1 cellular context compared by ENCODE assay signal in genomic region chr13:19959141-19959830, GRCh38.
TF ChIP-seq lines count a peak whose summit lies in the region.

No MANE protein-coding gene starts in this region.

TF ChIP-seq in H1, 55 proteins besides CTCF, POLR2A, EP300 and RAD21:
- TF ChIP-seq RFX5 (IDR thresholded peaks at IDR 0.05; ENCODE audit: borderline replicate concordance, low read depth, low read length) (no peak), TBP (IDR thresholded peaks at IDR 0.05; ENCODE audit: low read depth, low read length) (peak; percentile 34; the same call in 1 of the 2 replicates), KDM4A (IDR thresholded peaks at IDR 0.05; ENCODE audit: low read depth, low read length, severe bottlenecking) (no peak), ASH2L (IDR thresholded peaks at IDR 0.05; ENCODE audit: low read length) (no peak), CHD2 (IDR thresholded peaks at IDR 0.05; ENCODE audit: low read length) (no peak), PHF8 (conservative IDR thresholded peaks at IDR 0.05; ENCODE audit: low read depth, low read length) (peak; percentile 67; the same call in 1 of the 2 replicates), RNF2 (IDR thresholded peaks at IDR 0.05; ENCODE audit: borderline replicate concordance, low read depth, low read length, missing control alignments, poor library complexity, severe bottlenecking) (no peak), CREB1 (IDR thresholded peaks at IDR 0.05) (peak; percentile 53), E2F6 (IDR thresholded peaks at IDR 0.05) (peak; percentile 62), YY1 (IDR thresholded peaks at IDR 0.05; ENCODE audit: low read depth, low read length) (peak; percentile 89), SIRT6 (IDR thresholded peaks at IDR 0.05; ENCODE audit: low read length) (no peak), RBBP5 (IDR thresholded peaks at IDR 0.05; ENCODE audit: borderline replicate concordance, low read depth, low read length) (no peak; the same call in 1 of the 2 replicates), GABPA (IDR thresholded peaks at IDR 0.05; ENCODE audit: borderline replicate concordance, insufficient read depth, low read length) (no peak), FOSL1 (IDR thresholded peaks at IDR 0.05; ENCODE audit: insufficient read depth, low read depth, low read length) (no peak), TEAD4 (IDR thresholded peaks at IDR 0.05; ENCODE audit: low read depth, low read length) (no peak), EZH2 (IDR thresholded peaks at IDR 0.05; ENCODE audit: low read depth, low read length, severe bottlenecking) (no peak), POLR2AphosphoS5 (IDR thresholded peaks at IDR 0.05; ENCODE audit: low read depth, low read length) (peak; percentile 47), SP1 (IDR thresholded peaks at IDR 0.05; ENCODE audit: low read depth, low read length) (no peak), TAF1 (IDR thresholded peaks at IDR 0.05; ENCODE audit: low read depth, low read length) (peak; percentile 73), SP2 (IDR thresholded peaks at IDR 0.05; ENCODE audit: low read length) (no peak), SIX5 (IDR thresholded peaks at IDR 0.05; ENCODE audit: low read depth, low read length) (no peak), POU5F1 (IDR thresholded peaks at IDR 0.05; ENCODE audit: low read depth, low read length) (no peak), BACH1 (IDR thresholded peaks at IDR 0.05; ENCODE audit: low read length) (no peak), JUN (IDR thresholded peaks at IDR 0.05; ENCODE audit: low read depth, low read length) (no peak), NRF1 (IDR thresholded peaks at IDR 0.05; ENCODE audit: low read depth, low read length) (no peak), SP4 (IDR thresholded peaks at IDR 0.05; ENCODE audit: low read length) (no peak), NANOG (IDR thresholded peaks at IDR 0.05; ENCODE audit: insufficient read depth, low read depth, low read length, poor library complexity, severe bottlenecking) (no peak), TCF12 (IDR thresholded peaks at IDR 0.05; ENCODE audit: low read depth, low read length) (no peak), ZNF274 (IDR thresholded peaks at IDR 0.05; ENCODE audit: borderline replicate concordance, extremely low read depth, low read length) (no peak), SRF (IDR thresholded peaks at IDR 0.05; ENCODE audit: low read depth, low read length) (no peak), BCL11A (IDR thresholded peaks at IDR 0.05; ENCODE audit: low read depth in 2 of 2, low read length in 2 of 2) (no peak), CEBPB (IDR thresholded peaks at IDR 0.05; ENCODE audit: low read depth, low read length) (no peak), HDAC6 (IDR thresholded peaks at IDR 0.05; ENCODE audit: low read depth, low read length) (no peak), MAFK (IDR thresholded peaks at IDR 0.05; ENCODE audit: low read depth, low read length) (no peak), CBX5 (IDR thresholded peaks at IDR 0.05; ENCODE audit: low read depth, low read length) (no peak)
- TF ChIP-seq, protein P1, sequence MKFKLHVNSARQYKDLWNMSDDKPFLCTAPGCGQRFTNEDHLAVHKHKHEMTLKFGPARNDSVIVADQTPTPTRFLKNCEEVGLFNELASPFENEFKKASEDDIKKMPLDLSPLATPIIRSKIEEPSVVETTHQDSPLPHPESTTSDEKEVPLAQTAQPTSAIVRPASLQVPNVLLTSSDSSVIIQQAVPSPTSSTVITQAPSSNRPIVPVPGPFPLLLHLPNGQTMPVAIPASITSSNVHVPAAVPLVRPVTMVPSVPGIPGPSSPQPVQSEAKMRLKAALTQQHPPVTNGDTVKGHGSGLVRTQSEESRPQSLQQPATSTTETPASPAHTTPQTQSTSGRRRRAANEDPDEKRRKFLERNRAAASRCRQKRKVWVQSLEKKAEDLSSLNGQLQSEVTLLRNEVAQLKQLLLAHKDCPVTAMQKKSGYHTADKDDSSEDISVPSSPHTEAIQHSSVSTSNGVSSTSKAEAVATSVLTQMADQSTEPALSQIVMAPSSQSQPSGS (IDR thresholded peaks at IDR 0.05; ENCODE audit: low read length) = no peak
- TF ChIP-seq, protein P2, sequence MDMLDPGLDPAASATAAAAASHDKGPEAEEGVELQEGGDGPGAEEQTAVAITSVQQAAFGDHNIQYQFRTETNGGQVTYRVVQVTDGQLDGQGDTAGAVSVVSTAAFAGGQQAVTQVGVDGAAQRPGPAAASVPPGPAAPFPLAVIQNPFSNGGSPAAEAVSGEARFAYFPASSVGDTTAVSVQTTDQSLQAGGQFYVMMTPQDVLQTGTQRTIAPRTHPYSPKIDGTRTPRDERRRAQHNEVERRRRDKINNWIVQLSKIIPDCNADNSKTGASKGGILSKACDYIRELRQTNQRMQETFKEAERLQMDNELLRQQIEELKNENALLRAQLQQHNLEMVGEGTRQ (IDR thresholded peaks at IDR 0.05; ENCODE audit: low read length) = no peak
